Comparison of ENCODE assay signal across 8 cellular contexts in the genomic region with DNA sequence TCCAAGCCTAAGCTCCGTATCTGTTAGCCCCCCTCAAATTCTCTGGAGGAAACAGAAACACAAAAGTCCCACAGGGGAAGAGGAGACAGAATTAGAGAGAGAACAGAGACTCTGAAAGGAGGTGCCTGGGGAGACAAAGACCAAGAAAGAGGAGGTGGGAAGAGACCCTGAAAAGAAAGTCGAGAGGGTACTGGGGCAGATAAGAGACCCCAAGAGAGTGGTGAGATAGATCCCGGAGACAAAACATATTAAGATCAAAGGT. TPM values are rescaled to one million over a fixed set of nuclear protein-coding genes. Genes with fewer than 3 reads are reported as not detected.
A peak's percentile ranks its signal among the peaks of the same experiment; 100 is the strongest.
DNase-seq lines count a peak whose midpoint lies in the region; ATAC-seq and TF ChIP-seq lines count a peak whose summit lies in the region.

No MANE protein-coding gene starts in this region.

- TF ChIP-seq CTCF in GM06990 (IDR thresholded peaks at IDR 0.05; ENCODE audit: insufficient read depth, low read length, poor library complexity, severe bottlenecking) (no peak), OCI-LY1 (IDR thresholded peaks at IDR 0.05; ENCODE audit: low read length) (no peak), endodermal cell (conservative IDR thresholded peaks at IDR 0.05) (no peak), prostate gland (IDR thresholded peaks at IDR 0.05) (no peak)

- ATAC-seq in GM19397 (IDR thresholded peaks at IDR 0.05; ENCODE audit: unreplicated experiment): no peak

- H3K9ac ChIP-seq in OCI-LY1 (ENCODE audit: low read length): peak overlapping the region; percentile 73
- H3K9ac ChIP-seq in endodermal cell (ENCODE audit: extremely low read depth, low read length, poor library complexity, severe bottlenecking): no peak overlapping the region

- no peak for TF ChIP-seq POLR2A in prostate gland (IDR thresholded peaks at IDR 0.05)

- H3K36me3 ChIP-seq in GM06990 (ENCODE audit: control insufficient read depth, insufficient read depth, low read length): peaks cover 3% of the 10 kb centered on the region
- peaks cover 29% of the 10 kb centered on the region for H3K36me3 ChIP-seq in OCI-LY1 (ENCODE audit: insufficient read depth, low read length)
- peaks cover 24% of the 10 kb centered on the region for H3K36me3 ChIP-seq in endodermal cell (ENCODE audit: control insufficient read depth, insufficient read depth, low read length)
- no peaks in the 10 kb centered on the region for H3K36me3 ChIP-seq in prostate gland

- H3K27ac Mint-ChIP-seq in endodermal cell: peak overlapping the region; percentile 98

- H3K9me3 ChIP-seq in OCI-LY1 (ENCODE audit: low read length) (no peaks in the 10 kb centered on the region), endodermal cell (ENCODE audit: control insufficient read depth, low read length) (no peaks in the 10 kb centered on the region), prostate gland (no peaks in the 10 kb centered on the region)

- H2AFZ ChIP-seq in OCI-LY1 (ENCODE audit: low read length): peak overlapping the region; percentile 16; the same call in 1 of the 2 replicates

- no peaks in the 10 kb centered on the region for H3K79me2 ChIP-seq in OCI-LY1 (ENCODE audit: insufficient read depth, low read length)

- peak overlapping the region; percentile 73 for H3K27ac ChIP-seq in OCI-LY1 (ENCODE audit: low read depth, low read length, poor library complexity, severe bottlenecking)
- no peak overlapping the region for H3K27ac ChIP-seq in endodermal cell (ENCODE audit: low read depth, low read length)
- H3K27ac ChIP-seq in prostate gland: peak overlapping the region; percentile 83 to 94

- H3K4me3 ChIP-seq in GM06990 (replicated peaks; ENCODE audit: low read depth, low read length) (peak overlapping the region; percentile 98), OCI-LY1 (ENCODE audit: low read depth, low read length, poor library complexity, severe bottlenecking) (peak overlapping the region; percentile 71), endodermal cell (ENCODE audit: low read length) (peak overlapping the region; percentile 95), prostate gland (no peak overlapping the region)

- 34 to 43% methylated on average over 3 of the region's 3 CpGs for WGBS in endodermal cell (ENCODE audit: insufficient coverage in 1 of 2, insufficient read length in 1 of 2), 2 experiments
- whole genome bisulfite sequencing in prostate gland: 17% methylated on average over 3 of the region's 3 CpGs

- H3K4me3 Mint-ChIP-seq in endodermal cell: peak overlapping the region; percentile 88

- H3K9me3 Mint-ChIP-seq in endodermal cell: no peaks in the 10 kb centered on the region

- H3K27me3 ChIP-seq in GM06990 (replicated peaks; ENCODE audit: control insufficient read depth, insufficient read depth, low read length): no peaks in the 10 kb centered on the region; the same call in 1 of the 2 replicates
- H3K27me3 ChIP-seq in OCI-LY1 (ENCODE audit: insufficient read depth, low read length): no peaks in the 10 kb centered on the region
- H3K27me3 ChIP-seq in endodermal cell (ENCODE audit: control insufficient read depth, insufficient read depth, low read length, poor library complexity, severe bottlenecking): peaks cover 21% of the 10 kb centered on the region
- H3K27me3 ChIP-seq in prostate gland (replicated peaks; ENCODE audit: insufficient read depth): no peaks in the 10 kb centered on the region

- H3F3A ChIP-seq in OCI-LY1 (ENCODE audit: insufficient read depth, low read length): no peaks in the 10 kb centered on the region

- H4K20me1 ChIP-seq in OCI-LY1 (ENCODE audit: insufficient read depth, low read length): no peaks in the 10 kb centered on the region

- peaks cover 26% of the 10 kb centered on the region for H3K4me1 ChIP-seq in OCI-LY1 (ENCODE audit: insufficient read depth, low read length, severe bottlenecking)
- H3K4me1 ChIP-seq in endodermal cell (ENCODE audit: control insufficient read depth, insufficient read depth, low read length): no peaks in the 10 kb centered on the region
- peaks cover 4% of the 10 kb centered on the region for H3K4me1 ChIP-seq in prostate gland (replicated peaks)

- H3K27me3 Mint-ChIP-seq in endodermal cell (ENCODE audit: insufficient read depth): peaks cover 31% of the 10 kb centered on the region

- H3K36me3 Mint-ChIP-seq in endodermal cell (ENCODE audit: low read depth): peaks cover 31% of the 10 kb centered on the region

- peaks cover 14% of the 10 kb centered on the region for H3K4me1 Mint-ChIP-seq in endodermal cell

- no peaks in the 10 kb centered on the region for H3K9me2 ChIP-seq in OCI-LY1 (ENCODE audit: low read depth, low read length)

- no peak for DNase-seq in GM06990 (ENCODE audit: extremely low read depth, insufficient read length)
- DNase-seq in endodermal cell: no peak
- DNase-seq in prostate gland (ENCODE audit: low spot score): no peak
- no peak for DNase-seq in stimulated activated CD4-positive, alpha-beta T cell treated with anti-CD3 and anti-CD28 coated beads, Interleukin-4, amount 100 ng/mL, for 1 hour
- DNase-seq in stimulated activated CD4-positive, alpha-beta T cell treated with anti-CD3 and anti-CD28 coated beads, Interleukin-12 subunit alpha, Interleukin-12 subunit beta, amount 100 ng/mL, for 4 hours: no peak
- no peak for DNase-seq in HuH-7.5 (ENCODE audit: low spot score)

- peak overlapping the region; percentile 78 for H3K4me2 ChIP-seq in OCI-LY1 (ENCODE audit: low read length)

- intact Hi-C loops in prostate gland (cut with DNase I): no loop called here

RNA-seq across cellular contexts. Expression of gene GRWD1, which starts 0.9 kb away (rescaled TPM):
- total RNA-seq in endodermal cell (10 to 100 TPM; 36.6 to 39.2 TPM), prostate gland (10 to 100 TPM; 26.2 to 39.7 TPM)
- polyA plus RNA-seq in endodermal cell (2013, experiment 1 of 2): 15.0 TPM
- polyA plus RNA-seq in endodermal cell (2013, experiment 2 of 2): 15.6 TPM

RNA-seq across cellular contexts. Expression of gene KCNJ14, which starts 10.5 kb away (rescaled TPM):
- total RNA-seq in endodermal cell: 1 to 10 TPM in 1 of 2 donors, under 1 TPM in 1; 0.73 to 1.1 TPM
- polyA plus RNA-seq in endodermal cell (2013, experiment 1 of 2): 0.43 TPM
- 0.62 TPM for polyA plus RNA-seq in endodermal cell (2013, experiment 2 of 2)
- 1 to 10 TPM in 1 of 2 donors, under 1 TPM in 1; 0.45 to 2.2 TPM for total RNA-seq in prostate gland

RNA-seq across cellular contexts. Expression of gene CYTH2, which starts 24.3 kb away (rescaled TPM):
- 100 to 1,000 TPM; 106 to 133 TPM for total RNA-seq in endodermal cell
- polyA plus RNA-seq in endodermal cell (2013, experiment 1 of 2): 133 TPM
- 112 TPM for polyA plus RNA-seq in endodermal cell (2013, experiment 2 of 2)
- 10 to 100 TPM; 50.6 to 97.1 TPM for total RNA-seq in prostate gland

RNA-seq across cellular contexts. Expression of gene GRIN2D, which starts 51.4 kb away (rescaled TPM):
- total RNA-seq in endodermal cell (1 to 10 TPM in 1 of 2 donors, under 1 TPM in 1; 0.77 to 1.2 TPM), prostate gland (1 to 10 TPM in 1 of 2 donors, under 1 TPM in 1; 0.73 to 1.8 TPM)
- polyA plus RNA-seq in endodermal cell (2013, experiment 1 of 2): 10.1 TPM
- polyA plus RNA-seq in endodermal cell (2013, experiment 2 of 2): 9.3 TPM

RNA-seq across cellular contexts. Expression of gene KDELR1, which starts 53.5 kb away (rescaled TPM):
- total RNA-seq in endodermal cell (100 to 1,000 TPM; 227 to 285 TPM), prostate gland (100 to 1,000 TPM; 153 to 179 TPM)
- 254 TPM for polyA plus RNA-seq in endodermal cell (2013, experiment 1 of 2)
- 229 TPM for polyA plus RNA-seq in endodermal cell (2013, experiment 2 of 2)

Comparison
In these comparisons a context has a peak if more than half of its experiments do, and no peak if none do; other contexts are left out.
1. H3K4me3 ChIP-seq: peak in GM06990 (single experiment), OCI-LY1 (single experiment) and endodermal cell (single experiment); none in prostate gland (0 of 2).